1 cellular context compared by ENCODE assay signal in genomic region chr4:152539556-152540292, GRCh38.
TF ChIP-seq lines count a peak whose summit lies in the region.

No MANE protein-coding gene starts in this region.

TF ChIP-seq in HEK293, 187 proteins besides CTCF, POLR2A, EP300 and RAD21:
- peak; percentile 57 for TF ChIP-seq ZNF510 (tag by site-specific recombination; IDR thresholded peaks at IDR 0.05; ENCODE audit: insufficient replicate concordance)
- TF ChIP-seq SETDB1 (IDR thresholded peaks at IDR 0.05; ENCODE audit: insufficient read length, low read length) = peak; percentile 71
- TF ChIP-seq OSR2 (tag by site-specific recombination; IDR thresholded peaks at IDR 0.05) = no peak
TF ChIP-seq in HEK293: peak in this region for 2.
